Comparison of ENCODE assay signal across 14 cellular contexts in the genomic region with DNA sequence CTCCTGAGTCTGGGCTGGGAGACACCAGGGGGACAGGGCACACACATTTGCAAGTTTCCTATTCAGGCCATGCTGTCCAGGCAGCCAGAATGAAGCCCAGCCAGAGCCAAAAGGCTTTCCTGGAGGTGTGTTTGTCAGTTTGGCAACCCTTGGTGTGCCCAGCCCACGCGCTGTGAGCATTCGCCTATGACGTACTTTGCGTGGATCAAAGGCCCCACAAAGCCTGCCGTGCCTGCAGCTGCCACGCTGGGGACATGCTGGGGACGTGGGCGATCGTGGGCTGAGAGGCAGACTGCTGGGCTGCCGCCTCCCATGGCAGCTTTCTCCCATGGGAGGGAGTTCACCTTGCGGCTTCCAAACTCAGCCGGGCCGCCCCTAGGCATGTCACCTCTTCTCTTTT. TPM values are rescaled to one million over a fixed set of nuclear protein-coding genes. Genes with fewer than 3 reads are reported as not detected.
DNase-seq lines count a peak whose midpoint lies in the region.
"Had no signal": no experiment of that assay in that cellular context is flagged by ENCODE, and none has a peak within 500 bp of the region (broad histone marks: within the 10 kb centered on the region; RNA-seq: fewer than 3 reads in every experiment).

No MANE protein-coding gene starts in this region.

- peak overlapping the region; percentile 73 for H3K27ac Mint-ChIP-seq in activated CD4-positive, alpha-beta memory T cell treated with anti-CD3 and anti-CD28 coated beads for 36 hours
- H3K27ac Mint-ChIP-seq in activated CD4-positive, alpha-beta memory T cell treated with anti-CD3 and anti-CD28 coated beads, Interleukin-2, amount 10 ng/mL, durations not matched to agents 7 days and 5 days = no peak overlapping the region
- H3K27ac Mint-ChIP-seq in activated T-helper 1 cell treated with anti-CD3 and anti-CD28 coated beads, Interleukin-12 subunit alpha, Interleukin-12 subunit beta, Interleukin-2, Interleukin-4 antibody, amounts not matched to agents 30 ng/mL and 10 ng/mL and 1 ng/mL, durations not matched to agents 14 hours and 24 hours and 36 hours = peak overlapping the region; percentile 44
- H3K27ac Mint-ChIP-seq in immature natural killer cell = peak overlapping the region; percentile 91 to 95 (median 95)
- H3K27ac Mint-ChIP-seq in T-helper 2 cell treated with Interferon-gamma antibody and Interleukin-4, amounts not matched to agents 5 μg/mL and 100 μg/mL, for 36 hours = no peak overlapping the region

- CTCF ChIA-PET in activated CD4-positive, alpha-beta memory T cell treated with anti-CD3 and anti-CD28 coated beads for 36 hours (lab: Charles Lee) = interaction anchor here (0.8 kb wide), 1 partner anchor 74 kb away, joined by 3 read pairs; no protein-coding TSS in a partner anchor
- CTCF ChIA-PET in activated CD4-positive, alpha-beta memory T cell treated with anti-CD3 and anti-CD28 coated beads, Interleukin-2, amount 10 ng/mL, durations not matched to agents 7 days and 5 days (lab: Charles Lee) = no interaction called here

- H3K4me1 Mint-ChIP-seq in activated CD4-positive, alpha-beta memory T cell treated with anti-CD3 and anti-CD28 coated beads for 36 hours (ENCODE audit: low read depth) = peaks cover 76% of the 10 kb centered on the region
- peaks cover 44% of the 10 kb centered on the region for H3K4me1 Mint-ChIP-seq in activated CD4-positive, alpha-beta memory T cell treated with anti-CD3 and anti-CD28 coated beads, Interleukin-2, amount 10 ng/mL, durations not matched to agents 7 days and 5 days
- peaks cover 55% of the 10 kb centered on the region for H3K4me1 Mint-ChIP-seq in activated T-helper 1 cell treated with anti-CD3 and anti-CD28 coated beads, Interleukin-12 subunit alpha, Interleukin-12 subunit beta, Interleukin-2, Interleukin-4 antibody, amounts not matched to agents 30 ng/mL and 10 ng/mL and 1 ng/mL, durations not matched to agents 14 hours and 24 hours and 36 hours (ENCODE audit: low read depth)
- H3K4me1 Mint-ChIP-seq in immature natural killer cell = peaks cover 96 to 99% of the 10 kb centered on the region in 2 donors
- H3K4me1 Mint-ChIP-seq in T-helper 2 cell treated with Interferon-gamma antibody and Interleukin-4, amounts not matched to agents 5 μg/mL and 100 μg/mL, for 36 hours (ENCODE audit: low read depth) = peaks cover 29% of the 10 kb centered on the region

- H3K36me3 Mint-ChIP-seq in activated CD4-positive, alpha-beta memory T cell treated with anti-CD3 and anti-CD28 coated beads for 36 hours = peaks cover 12% of the 10 kb centered on the region
- H3K36me3 Mint-ChIP-seq in activated CD4-positive, alpha-beta memory T cell treated with anti-CD3 and anti-CD28 coated beads, Interleukin-2, amount 10 ng/mL, durations not matched to agents 7 days and 5 days (ENCODE audit: low read depth) = peaks cover 59% of the 10 kb centered on the region
- peaks cover 38% of the 10 kb centered on the region for H3K36me3 Mint-ChIP-seq in activated T-helper 1 cell treated with anti-CD3 and anti-CD28 coated beads, Interleukin-12 subunit alpha, Interleukin-12 subunit beta, Interleukin-2, Interleukin-4 antibody, amounts not matched to agents 30 ng/mL and 10 ng/mL and 1 ng/mL, durations not matched to agents 14 hours and 24 hours and 36 hours (ENCODE audit: low read depth)
- H3K36me3 Mint-ChIP-seq in immature natural killer cell = peaks cover 28 to 50% (median 34%) of the 10 kb centered on the region in 3 donors
- H3K36me3 Mint-ChIP-seq in T-helper 2 cell treated with Interferon-gamma antibody and Interleukin-4, amounts not matched to agents 5 μg/mL and 100 μg/mL, for 36 hours (ENCODE audit: low read depth) = peaks cover 45% of the 10 kb centered on the region

- H3K9me3 Mint-ChIP-seq in activated CD4-positive, alpha-beta memory T cell treated with anti-CD3 and anti-CD28 coated beads for 36 hours = no peaks in the 10 kb centered on the region
- H3K9me3 Mint-ChIP-seq in activated CD4-positive, alpha-beta memory T cell treated with anti-CD3 and anti-CD28 coated beads, Interleukin-2, amount 10 ng/mL, durations not matched to agents 7 days and 5 days = no peaks in the 10 kb centered on the region
- H3K9me3 Mint-ChIP-seq in activated T-helper 1 cell treated with anti-CD3 and anti-CD28 coated beads, Interleukin-12 subunit alpha, Interleukin-12 subunit beta, Interleukin-2, Interleukin-4 antibody, amounts not matched to agents 30 ng/mL and 10 ng/mL and 1 ng/mL, durations not matched to agents 14 hours and 24 hours and 36 hours = no peaks in the 10 kb centered on the region
- H3K9me3 Mint-ChIP-seq in immature natural killer cell = no peaks in the 10 kb centered on the region
- H3K9me3 Mint-ChIP-seq in T-helper 2 cell treated with Interferon-gamma antibody and Interleukin-4, amounts not matched to agents 5 μg/mL and 100 μg/mL, for 36 hours = no peaks in the 10 kb centered on the region

- peak; percentile 63 for DNase-seq in activated CD4-positive, alpha-beta memory T cell treated with anti-CD3 and anti-CD28 coated beads for 36 hours
- DNase-seq in activated CD4-positive, alpha-beta memory T cell treated with anti-CD3 and anti-CD28 coated beads, Interleukin-2, amount 10 ng/mL, durations not matched to agents 7 days and 5 days = no peak
- DNase-seq in activated T-helper 1 cell treated with anti-CD3 and anti-CD28 coated beads, Interleukin-12 subunit alpha, Interleukin-12 subunit beta, Interleukin-2, Interleukin-4 antibody, amounts not matched to agents 30 ng/mL and 10 ng/mL and 1 ng/mL, durations not matched to agents 14 hours and 24 hours and 36 hours (ENCODE audit: low spot score) = no peak
- DNase-seq in immature natural killer cell (no peak), GM19238 (ENCODE audit: insufficient read length, low spot score) (no peak), 8988T (no peak)
- DNase-seq in stimulated activated naive CD4-positive, alpha-beta T cell (lab: John Stamatoyannopoulos, UW) = peak; percentile 64 to 83 (median 78)
- no peak for DNase-seq in T-helper 2 cell treated with Interferon-gamma antibody and Interleukin-4, amounts not matched to agents 5 μg/mL and 100 μg/mL, for 36 hours (ENCODE audit: low spot score)
- DNase-seq: GDM1, glutamatergic neuron, GM23248, SHP77 had no signal

- POLR2A ChIA-PET in activated CD4-positive, alpha-beta memory T cell treated with anti-CD3 and anti-CD28 coated beads for 36 hours (lab: Charles Lee) = no interaction called here
- POLR2A ChIA-PET in activated CD4-positive, alpha-beta memory T cell treated with anti-CD3 and anti-CD28 coated beads, Interleukin-2, amount 10 ng/mL, durations not matched to agents 7 days and 5 days (lab: Charles Lee) = interaction anchor here (1.2 kb wide), 1 partner anchor 58 kb away, joined by 4 read pairs; the partner anchor contains the start of gene CD247

- no peaks in the 10 kb centered on the region for H3K27me3 Mint-ChIP-seq in activated CD4-positive, alpha-beta memory T cell treated with anti-CD3 and anti-CD28 coated beads for 36 hours
- H3K27me3 Mint-ChIP-seq in activated CD4-positive, alpha-beta memory T cell treated with anti-CD3 and anti-CD28 coated beads, Interleukin-2, amount 10 ng/mL, durations not matched to agents 7 days and 5 days = no peaks in the 10 kb centered on the region
- no peaks in the 10 kb centered on the region for H3K27me3 Mint-ChIP-seq in activated T-helper 1 cell treated with anti-CD3 and anti-CD28 coated beads, Interleukin-12 subunit alpha, Interleukin-12 subunit beta, Interleukin-2, Interleukin-4 antibody, amounts not matched to agents 30 ng/mL and 10 ng/mL and 1 ng/mL, durations not matched to agents 14 hours and 24 hours and 36 hours (ENCODE audit: insufficient read depth)
- H3K27me3 Mint-ChIP-seq in immature natural killer cell (ENCODE audit: low read depth in 3 of 3) = peaks cover 18 to 76% (median 68%) of the 10 kb centered on the region in 3 donors
- no peaks in the 10 kb centered on the region for H3K27me3 Mint-ChIP-seq in T-helper 2 cell treated with Interferon-gamma antibody and Interleukin-4, amounts not matched to agents 5 μg/mL and 100 μg/mL, for 36 hours (ENCODE audit: low read depth)

- H3K4me3 Mint-ChIP-seq in activated CD4-positive, alpha-beta memory T cell treated with anti-CD3 and anti-CD28 coated beads for 36 hours = no peak overlapping the region
- no peak overlapping the region for H3K4me3 Mint-ChIP-seq in activated CD4-positive, alpha-beta memory T cell treated with anti-CD3 and anti-CD28 coated beads, Interleukin-2, amount 10 ng/mL, durations not matched to agents 7 days and 5 days
- no peak overlapping the region for H3K4me3 Mint-ChIP-seq in activated T-helper 1 cell treated with anti-CD3 and anti-CD28 coated beads, Interleukin-12 subunit alpha, Interleukin-12 subunit beta, Interleukin-2, Interleukin-4 antibody, amounts not matched to agents 30 ng/mL and 10 ng/mL and 1 ng/mL, durations not matched to agents 14 hours and 24 hours and 36 hours
- H3K4me3 Mint-ChIP-seq in immature natural killer cell = peak overlapping the region in 4 of 5 donors; percentile 26 to 65 (median 41)
- no peak overlapping the region for H3K4me3 Mint-ChIP-seq in T-helper 2 cell treated with Interferon-gamma antibody and Interleukin-4, amounts not matched to agents 5 μg/mL and 100 μg/mL, for 36 hours

- intact Hi-C loops in activated CD4-positive, alpha-beta memory T cell treated with anti-CD3 and anti-CD28 coated beads for 36 hours (cut with micrococcal nuclease) = no loop called here
- intact Hi-C loops in activated T-helper 1 cell treated with anti-CD3 and anti-CD28 coated beads, Interleukin-12 subunit alpha, Interleukin-12 subunit beta, Interleukin-2, Interleukin-4 antibody, amounts not matched to agents 30 ng/mL and 10 ng/mL and 1 ng/mL, durations not matched to agents 14 hours and 24 hours and 36 hours (cut with micrococcal nuclease) = no loop called here

RNA-seq across cellular contexts. Expression of gene CD247, which starts 57.5 kb away (rescaled TPM):
- total RNA-seq in activated CD4-positive, alpha-beta memory T cell treated with anti-CD3 and anti-CD28 coated beads for 36 hours = 100 to 1,000 TPM; 105 to 114 TPM
- total RNA-seq in activated CD4-positive, alpha-beta memory T cell treated with anti-CD3 and anti-CD28 coated beads, Interleukin-2, amount 10 ng/mL, durations not matched to agents 7 days and 5 days = 100 to 1,000 TPM; 239 to 242 TPM
- total RNA-seq in activated T-helper 1 cell treated with anti-CD3 and anti-CD28 coated beads, Interleukin-12 subunit alpha, Interleukin-12 subunit beta, Interleukin-2, Interleukin-4 antibody, amounts not matched to agents 30 ng/mL and 10 ng/mL and 1 ng/mL, durations not matched to agents 14 hours and 24 hours and 36 hours = 237 and 238 TPM in 2 replicates
- polyA plus RNA-seq in immature natural killer cell = 1,000 to 10,000 TPM; 1,122 to 1,466 (median 1,335) TPM
- total RNA-seq: A172, GM23248, myocyte had no signal
- polyA plus RNA-seq: GM23248 had no signal

Comparison
In these comparisons a context has a peak if more than half of its experiments do, and no peak if none do; other contexts are left out.
1. DNase-seq: peak in activated CD4-positive, alpha-beta memory T cell treated with anti-CD3 and anti-CD28 coated beads for 36 hours (single experiment) and stimulated activated naive CD4-positive, alpha-beta T cell (6 of 6); none in activated CD4-positive, alpha-beta memory T cell treated with anti-CD3 and anti-CD28 coated beads, Interleukin-2, amount 10 ng/mL, durations not matched to agents 7 days and 5 days (single experiment), activated T-helper 1 cell treated with anti-CD3 and anti-CD28 coated beads, Interleukin-12 subunit alpha, Interleukin-12 subunit beta, Interleukin-2, Interleukin-4 antibody, amounts not matched to agents 30 ng/mL and 10 ng/mL and 1 ng/mL, durations not matched to agents 14 hours and 24 hours and 36 hours (single experiment), immature natural killer cell (0 of 3), GM19238 (single experiment), T-helper 2 cell treated with Interferon-gamma antibody and Interleukin-4, amounts not matched to agents 5 μg/mL and 100 μg/mL, for 36 hours (single experiment) and 8988T (single experiment).
2. H3K27ac Mint-ChIP-seq: peak in activated CD4-positive, alpha-beta memory T cell treated with anti-CD3 and anti-CD28 coated beads for 36 hours (single experiment), activated T-helper 1 cell treated with anti-CD3 and anti-CD28 coated beads, Interleukin-12 subunit alpha, Interleukin-12 subunit beta, Interleukin-2, Interleukin-4 antibody, amounts not matched to agents 30 ng/mL and 10 ng/mL and 1 ng/mL, durations not matched to agents 14 hours and 24 hours and 36 hours (single experiment) and immature natural killer cell (6 of 6); none in activated CD4-positive, alpha-beta memory T cell treated with anti-CD3 and anti-CD28 coated beads, Interleukin-2, amount 10 ng/mL, durations not matched to agents 7 days and 5 days (single experiment) and T-helper 2 cell treated with Interferon-gamma antibody and Interleukin-4, amounts not matched to agents 5 μg/mL and 100 μg/mL, for 36 hours (single experiment).
3. H3K4me3 Mint-ChIP-seq: peak in immature natural killer cell (4 of 5); none in activated CD4-positive, alpha-beta memory T cell treated with anti-CD3 and anti-CD28 coated beads for 36 hours (single experiment), activated CD4-positive, alpha-beta memory T cell treated with anti-CD3 and anti-CD28 coated beads, Interleukin-2, amount 10 ng/mL, durations not matched to agents 7 days and 5 days (single experiment), activated T-helper 1 cell treated with anti-CD3 and anti-CD28 coated beads, Interleukin-12 subunit alpha, Interleukin-12 subunit beta, Interleukin-2, Interleukin-4 antibody, amounts not matched to agents 30 ng/mL and 10 ng/mL and 1 ng/mL, durations not matched to agents 14 hours and 24 hours and 36 hours (single experiment) and T-helper 2 cell treated with Interferon-gamma antibody and Interleukin-4, amounts not matched to agents 5 μg/mL and 100 μg/mL, for 36 hours (single experiment).